Comparison of ENCODE assay signal across 1 cellular context in the genomic region with DNA sequence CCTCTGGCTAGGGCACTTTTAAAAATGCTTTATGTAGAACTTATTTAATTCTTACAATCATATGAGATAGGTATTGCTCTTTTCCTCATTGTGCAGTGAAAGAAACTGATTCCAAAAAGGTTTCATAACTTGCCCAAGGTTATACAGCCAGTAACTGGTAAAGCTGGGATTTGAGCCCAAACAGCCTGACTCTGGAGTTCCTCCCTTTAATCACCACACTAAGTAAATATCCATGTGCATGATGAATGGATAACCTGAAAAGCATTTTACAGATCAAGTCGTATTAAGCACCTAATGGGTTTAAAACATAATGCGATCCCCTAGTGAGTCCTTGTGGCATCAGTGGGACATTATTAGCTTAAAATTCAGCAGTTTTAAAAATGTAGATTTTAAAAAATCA.
TF ChIP-seq lines count a peak whose summit lies in the region.

No MANE protein-coding gene starts in this region.

TF ChIP-seq in IMR-90, 13 proteins besides CTCF, POLR2A, EP300 and RAD21 (continued from another document):
- TF ChIP-seq, protein P1, sequence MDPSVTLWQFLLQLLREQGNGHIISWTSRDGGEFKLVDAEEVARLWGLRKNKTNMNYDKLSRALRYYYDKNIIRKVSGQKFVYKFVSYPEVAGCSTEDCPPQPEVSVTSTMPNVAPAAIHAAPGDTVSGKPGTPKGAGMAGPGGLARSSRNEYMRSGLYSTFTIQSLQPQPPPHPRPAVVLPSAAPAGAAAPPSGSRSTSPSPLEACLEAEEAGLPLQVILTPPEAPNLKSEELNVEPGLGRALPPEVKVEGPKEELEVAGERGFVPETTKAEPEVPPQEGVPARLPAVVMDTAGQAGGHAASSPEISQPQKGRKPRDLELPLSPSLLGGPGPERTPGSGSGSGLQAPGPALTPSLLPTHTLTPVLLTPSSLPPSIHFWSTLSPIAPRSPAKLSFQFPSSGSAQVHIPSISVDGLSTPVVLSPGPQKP (IDR thresholded peaks at IDR 0.05; ENCODE audit: borderline replicate concordance, low read depth, low read length) = no peak
- TF ChIP-seq MAZ (IDR thresholded peaks at IDR 0.05; ENCODE audit: borderline replicate concordance, low read depth, low read length) (no peak), BHLHE40 (IDR thresholded peaks at IDR 0.05; ENCODE audit: low read depth, low read length) (no peak), CEBPB (IDR thresholded peaks at IDR 0.05; ENCODE audit: low read depth, low read length) (no peak), RFX5 (IDR thresholded peaks at IDR 0.05; ENCODE audit: low read depth, low read length) (no peak)
